In the genomic region with DNA sequence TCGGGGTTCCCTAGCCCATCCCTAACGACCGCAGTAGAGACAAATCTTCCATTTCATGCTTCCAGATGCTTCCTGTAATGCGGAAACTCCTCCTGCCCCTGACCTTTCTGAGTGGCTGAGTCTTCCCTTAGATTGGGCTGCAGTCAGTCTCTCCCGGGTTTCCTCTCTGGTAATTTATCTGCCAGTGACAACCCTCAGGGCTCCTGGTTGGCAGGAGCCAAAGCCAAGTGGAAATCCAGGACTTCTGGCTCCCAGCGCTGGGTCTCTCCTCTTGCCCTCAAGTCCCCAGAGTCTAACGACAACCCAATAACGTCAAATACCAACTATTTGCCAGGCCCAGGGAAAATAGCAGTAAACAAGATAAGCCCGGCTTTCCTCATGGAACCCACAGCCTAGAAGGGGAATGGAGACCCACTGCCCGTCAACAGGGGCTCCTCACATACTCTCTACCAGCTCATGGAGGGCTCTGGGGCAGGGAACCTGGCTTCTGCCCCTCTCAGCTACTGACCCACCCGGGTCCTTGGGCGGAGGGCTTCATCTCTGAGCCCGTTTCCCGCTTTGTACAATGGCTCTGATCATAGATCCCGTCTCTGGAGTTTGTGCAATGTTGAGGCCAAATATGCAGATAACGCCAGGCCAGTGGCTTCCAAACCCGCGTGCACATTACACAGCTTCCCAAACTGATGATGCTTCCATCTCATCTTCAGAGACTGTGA, we compare ENCODE assay signal across 8 cellular contexts. TPM values are rescaled to one million over a fixed set of nuclear protein-coding genes. Genes with fewer than 3 reads are reported as not detected.
DNase-seq lines count a peak whose midpoint lies in the region; ATAC-seq and TF ChIP-seq lines count a peak whose summit lies in the region.

No MANE protein-coding gene starts in this region.

- no peaks in the 10 kb centered on the region for H3K27me3 ChIP-seq in CD8-positive, alpha-beta T cell (ENCODE audit: insufficient read depth, low read length)
- no peaks in the 10 kb centered on the region for H3K27me3 ChIP-seq in neuron (ENCODE audit: insufficient read depth, low read length)

- H3K9me3 Mint-ChIP-seq in CD8-positive, alpha-beta T cell, result no peaks in the 10 kb centered on the region
- H3K9me3 Mint-ChIP-seq in effector memory CD8-positive, alpha-beta T cell, result no peaks in the 10 kb centered on the region

- H2AFZ ChIP-seq in neuron (ENCODE audit: low read depth, low read length), result peak overlapping the region; percentile 57

- no peaks in the 10 kb centered on the region for H3K9me3 ChIP-seq in CD8-positive, alpha-beta T cell (ENCODE audit: low read length)
- no peaks in the 10 kb centered on the region for H3K9me3 ChIP-seq in neuron (ENCODE audit: low read length)

- DNase-seq in CD8-positive, alpha-beta T cell, result no peak
- peak; percentile 41 for DNase-seq in NCI-H226
- DNase-seq in effector memory CD8-positive, alpha-beta T cell, result no peak
- DNase-seq in medulla oblongata (ENCODE audit: extremely low spot score), result no peak
- DNase-seq in activated CD4-positive, CD25-positive, alpha-beta regulatory T cell (lab: John Stamatoyannopoulos, UW), result no peak
- DNase-seq in RKO (ENCODE audit: low spot score), result no peak
- no peak for DNase-seq in SW 1271 (lab: John Stamatoyannopoulos, UW)

- no peaks in the 10 kb centered on the region for H3K36me3 ChIP-seq in CD8-positive, alpha-beta T cell (ENCODE audit: insufficient read depth, low read length)
- no peaks in the 10 kb centered on the region for H3K36me3 ChIP-seq in neuron (ENCODE audit: insufficient read depth, low read length)

- H3K4me1 Mint-ChIP-seq in CD8-positive, alpha-beta T cell (ENCODE audit: low read depth), result peaks cover 51% of the 10 kb centered on the region
- peaks cover 32 to 36% of the 10 kb centered on the region in 2 donors for H3K4me1 Mint-ChIP-seq in effector memory CD8-positive, alpha-beta T cell (ENCODE audit: low read depth in 2 of 2)

- POLR2A ChIA-PET in CD8-positive, alpha-beta T cell (lab: Charles Lee), result interaction anchor here (0.8 to 3.6 kb wide), 16 partner anchors 9 to 268 kb away, joined by 3 to 31 read pairs (median 8); partner anchors contain the start of genes BLOC1S4, GRPEL1, MRFAP1 and TADA2B

- intact Hi-C loops in CD8-positive, alpha-beta T cell (cut with DNase I, micrococcal nuclease), result loop anchor here (1.0 to 2.0 kb wide), 9 partner anchors 18 to 268 kb away; partner anchors contain the start of genes BLOC1S4 (in 2 of the 2), KIAA0232 (in 2 of the 2), TADA2B (in 2 of the 2) and GRPEL1 (in 1 of the 2)

- peaks cover 34% of the 10 kb centered on the region for H3K4me1 ChIP-seq in CD8-positive, alpha-beta T cell (ENCODE audit: insufficient read depth, low read length)
- peaks cover 23% of the 10 kb centered on the region for H3K4me1 ChIP-seq in neuron (ENCODE audit: insufficient read depth, low read length)

- peak overlapping the region; percentile 78 for H3K4me3 ChIP-seq in CD8-positive, alpha-beta T cell (ENCODE audit: low read depth, low read length)
- H3K4me3 ChIP-seq in neuron (ENCODE audit: low read length), result peak overlapping the region; percentile 86

- CTCF ChIA-PET in CD8-positive, alpha-beta T cell (lab: Charles Lee), result interaction anchor here (0.8 to 5.4 kb wide), 17 partner anchors 9 to 191 kb away, joined by 3 to 50 read pairs (median 4); partner anchors contain the start of genes GRPEL1 and TADA2B

- no peaks in the 10 kb centered on the region for H3K36me3 Mint-ChIP-seq in CD8-positive, alpha-beta T cell
- peaks cover 9% of the 10 kb centered on the region for H3K36me3 Mint-ChIP-seq in effector memory CD8-positive, alpha-beta T cell (ENCODE audit: insufficient read depth)

- peak overlapping the region; percentile 92 for H3K4me3 Mint-ChIP-seq in CD8-positive, alpha-beta T cell
- H3K4me3 Mint-ChIP-seq in effector memory CD8-positive, alpha-beta T cell, result peak overlapping the region; percentile 81 to 88

- no peak for ATAC-seq in CD8-positive, alpha-beta T cell
- ATAC-seq in effector memory CD8-positive, alpha-beta T cell (replicated peaks), result no peak

- peak overlapping the region; percentile 81 for H3K27ac ChIP-seq in CD8-positive, alpha-beta T cell (ENCODE audit: low read depth, low read length)

- no peaks in the 10 kb centered on the region for H3K27me3 Mint-ChIP-seq in CD8-positive, alpha-beta T cell (ENCODE audit: low read depth)
- H3K27me3 Mint-ChIP-seq in effector memory CD8-positive, alpha-beta T cell, result no peaks in the 10 kb centered on the region

- peak overlapping the region; percentile 91 for H3K27ac Mint-ChIP-seq in CD8-positive, alpha-beta T cell
- peak overlapping the region; percentile 60 to 87 for H3K27ac Mint-ChIP-seq in effector memory CD8-positive, alpha-beta T cell

- TF ChIP-seq CTCF in CD8-positive, alpha-beta T cell (IDR thresholded peaks at IDR 0.05), result no peak

RNA-seq across cellular contexts. Expression of gene TBC1D14, which starts 1.1 kb away (rescaled TPM):
- total RNA-seq in CD8-positive, alpha-beta T cell, result 10 to 100 TPM; 29.2 to 30.9 TPM
